Comparison of ENCODE assay signal across 1 cellular context in genomic region chr10:89351402-89352038, GRCh38.
TF ChIP-seq lines count a peak whose summit lies in the region.

No MANE protein-coding gene starts in this region.

TF ChIP-seq in IMR-90, 13 proteins besides CTCF, POLR2A, EP300 and RAD21:
- no peak for TF ChIP-seq RCOR1 (IDR thresholded peaks at IDR 0.05; ENCODE audit: insufficient replicate concordance, low read length)
